Comparison of ENCODE assay signal across 1 cellular context in the genomic region with DNA sequence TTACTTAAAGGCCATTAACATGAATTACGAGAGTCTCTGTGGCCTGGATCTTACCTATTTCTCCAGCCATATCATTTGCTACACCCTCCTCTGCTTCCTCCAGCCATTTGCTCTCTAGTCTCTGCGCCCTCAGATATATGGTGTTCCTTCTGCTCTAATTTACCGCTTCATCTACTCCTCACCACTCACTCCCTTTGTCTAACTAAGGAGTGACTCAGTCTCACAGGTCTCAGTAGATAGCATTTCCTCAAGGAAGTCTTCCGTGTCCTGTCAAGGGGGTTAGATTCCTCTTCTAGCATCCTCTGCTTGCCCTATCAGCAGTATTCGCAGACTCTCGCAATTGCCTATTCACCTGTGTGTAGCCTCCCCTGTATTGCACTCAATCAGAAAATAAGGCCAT.
TF ChIP-seq lines count a peak whose summit lies in the region.

No MANE protein-coding gene starts in this region.

TF ChIP-seq in K562, 482 proteins besides CTCF, POLR2A, EP300 and RAD21 (continued from another document and continues in another):
- TF ChIP-seq PTTG1 (tag; IDR thresholded peaks at IDR 0.05; ENCODE audit: low read depth) (no peak), TEAD1 (CRISPR knock-in tag; IDR thresholded peaks at IDR 0.05) (peak in 1 of 2 experiments; percentile 59; a peak in 1 of 4 replicates), SRSF1 (IDR thresholded peaks at IDR 0.05; ENCODE audit: low read depth, low read length) (no peak), NCOA6 (IDR thresholded peaks at IDR 0.05) (no peak), ZBED1 (IDR thresholded peaks at IDR 0.05) (no peak), HSF4 (CRISPR knock-in tag; IDR thresholded peaks at IDR 0.05; ENCODE audit: borderline replicate concordance) (peak; percentile 61; the same call in 1 of the 2 replicates), CREM (IDR thresholded peaks at IDR 0.05; ENCODE audit: low read depth) (0 out of 2 replicates have a peak, but pooled peaks have one; percentile 14), FOXO4 (CRISPR knock-in tag; IDR thresholded peaks at IDR 0.05) (0 out of 2 replicates have a peak, but pooled peaks have one; percentile 36), NRF1 (conservative IDR thresholded peaks at IDR 0.05 in 1 of 2, IDR thresholded peaks at IDR 0.05 in 1 of 2) (no peak), TGIF2 (CRISPR knock-in tag; IDR thresholded peaks at IDR 0.05) (no peak), TCF15 (CRISPR knock-in tag; IDR thresholded peaks at IDR 0.05) (no peak), ATF1 (CRISPR knock-in tag; IDR thresholded peaks at IDR 0.05) (no peak), ATF1 (tag; IDR thresholded peaks at IDR 0.05) (no peak), ZNF668 (CRISPR knock-in tag; IDR thresholded peaks at IDR 0.05) (no peak), NFE2L1 (tag; IDR thresholded peaks at IDR 0.05; ENCODE audit: borderline replicate concordance, low read depth) (no peak), ZNF239 (CRISPR knock-in tag; IDR thresholded peaks at IDR 0.05) (peak; percentile 57), POLR2AphosphoS2 (IDR thresholded peaks at IDR 0.05; ENCODE audit: low read length) (no peak), E2F8 (IDR thresholded peaks at IDR 0.05; ENCODE audit: low read depth, partially characterized antibody) (no peak), BRD4 (IDR thresholded peaks at IDR 0.05) (no peak), ZNF76 (CRISPR knock-in tag; IDR thresholded peaks at IDR 0.05; ENCODE audit: borderline replicate concordance) (peak; percentile 91), DDX20 (tag; IDR thresholded peaks at IDR 0.05; ENCODE audit: low read depth) (0 out of 2 replicates have a peak, but pooled peaks have one; percentile 49), MCM3 (IDR thresholded peaks at IDR 0.05) (no peak), ZNF561 (CRISPR knock-in tag; conservative IDR thresholded peaks at IDR 0.05) (no peak), PRPF4 (IDR thresholded peaks at IDR 0.05; ENCODE audit: insufficient read depth, low read depth, low read length, poor library complexity, severe bottlenecking) (no peak), ARHGAP35 (IDR thresholded peaks at IDR 0.05; ENCODE audit: partially characterized antibody) (no peak), MAZ (CRISPR knock-in tag; conservative IDR thresholded peaks at IDR 0.05 in 1 of 2, IDR thresholded peaks at IDR 0.05 in 1 of 2) (no peak; a peak in 1 of 4 replicates), KHSRP (IDR thresholded peaks at IDR 0.05) (no peak), GATAD2A (IDR thresholded peaks at IDR 0.05) (peak; percentile 78; the same call in 1 of the 2 replicates), CC2D1A (IDR thresholded peaks at IDR 0.05) (0 out of 2 replicates have a peak, but pooled peaks have one; percentile 46), MTA2 (IDR thresholded peaks at IDR 0.05; ENCODE audit: low read depth) (no peak), TARDBP (IDR thresholded peaks at IDR 0.05) (no peak), PPARD (CRISPR knock-in tag; IDR thresholded peaks at IDR 0.05) (no peak), MED1 (CRISPR knock-in tag; IDR thresholded peaks at IDR 0.05; ENCODE audit: borderline replicate concordance) (no peak), ZNF232 (CRISPR knock-in tag; IDR thresholded peaks at IDR 0.05) (no peak), MEF2A (IDR thresholded peaks at IDR 0.05; ENCODE audit: control insufficient read depth, low read depth, low read length) (no peak), SNRNP70 (optimal IDR thresholded peaks at IDR 0.05; ENCODE audit: low read depth, low read length) (no peak), FOXA3 (CRISPR knock-in tag; conservative IDR thresholded peaks at IDR 0.05 in 1 of 2, IDR thresholded peaks at IDR 0.05 in 1 of 2) (no peak), PHF20 (IDR thresholded peaks at IDR 0.05; ENCODE audit: partially characterized antibody) (no peak), HNRNPLL (IDR thresholded peaks at IDR 0.05; ENCODE audit: low read depth, low read length, poor library complexity, severe bottlenecking) (no peak), ZBTB7A (IDR thresholded peaks at IDR 0.05; ENCODE audit: borderline replicate concordance, control insufficient read depth, low read depth, low read length) (no peak), ZNF316 (IDR thresholded peaks at IDR 0.05) (peak; percentile 65), CCAR2 (IDR thresholded peaks at IDR 0.05; ENCODE audit: low read depth, low read length) (no peak), ZBTB43 (CRISPR knock-in tag; IDR thresholded peaks at IDR 0.05) (no peak), SUPT5H (IDR thresholded peaks at IDR 0.05) (peak; percentile 58), BACH1 (tag; IDR thresholded peaks at IDR 0.05) (0 out of 2 replicates have a peak, but pooled peaks have one; percentile 50), CBX1 (IDR thresholded peaks at IDR 0.05; ENCODE audit: low read depth) (no peak), SPI1 (IDR thresholded peaks at IDR 0.05; ENCODE audit: borderline replicate concordance, low read depth, low read length) (no peak), RBM25 (IDR thresholded peaks at IDR 0.05; ENCODE audit: low read depth, low read length, severe bottlenecking) (no peak), XRCC4 (IDR thresholded peaks at IDR 0.05; ENCODE audit: extremely low read depth, insufficient read depth, insufficient read length) (no peak), MBD2 (IDR thresholded peaks at IDR 0.05; ENCODE audit: borderline replicate concordance, low read depth) (no peak), TAL1 (IDR thresholded peaks at IDR 0.05) (peak; percentile 32; the same call in 1 of the 2 replicates)
- TF ChIP-seq, protein P1, sequence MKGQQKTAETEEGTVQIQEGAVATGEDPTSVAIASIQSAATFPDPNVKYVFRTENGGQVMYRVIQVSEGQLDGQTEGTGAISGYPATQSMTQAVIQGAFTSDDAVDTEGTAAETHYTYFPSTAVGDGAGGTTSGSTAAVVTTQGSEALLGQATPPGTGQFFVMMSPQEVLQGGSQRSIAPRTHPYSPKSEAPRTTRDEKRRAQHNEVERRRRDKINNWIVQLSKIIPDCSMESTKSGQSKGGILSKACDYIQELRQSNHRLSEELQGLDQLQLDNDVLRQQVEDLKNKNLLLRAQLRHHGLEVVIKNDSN (CRISPR knock-in tag; IDR thresholded peaks at IDR 0.05), result no peak
- TF ChIP-seq, protein P2, sequence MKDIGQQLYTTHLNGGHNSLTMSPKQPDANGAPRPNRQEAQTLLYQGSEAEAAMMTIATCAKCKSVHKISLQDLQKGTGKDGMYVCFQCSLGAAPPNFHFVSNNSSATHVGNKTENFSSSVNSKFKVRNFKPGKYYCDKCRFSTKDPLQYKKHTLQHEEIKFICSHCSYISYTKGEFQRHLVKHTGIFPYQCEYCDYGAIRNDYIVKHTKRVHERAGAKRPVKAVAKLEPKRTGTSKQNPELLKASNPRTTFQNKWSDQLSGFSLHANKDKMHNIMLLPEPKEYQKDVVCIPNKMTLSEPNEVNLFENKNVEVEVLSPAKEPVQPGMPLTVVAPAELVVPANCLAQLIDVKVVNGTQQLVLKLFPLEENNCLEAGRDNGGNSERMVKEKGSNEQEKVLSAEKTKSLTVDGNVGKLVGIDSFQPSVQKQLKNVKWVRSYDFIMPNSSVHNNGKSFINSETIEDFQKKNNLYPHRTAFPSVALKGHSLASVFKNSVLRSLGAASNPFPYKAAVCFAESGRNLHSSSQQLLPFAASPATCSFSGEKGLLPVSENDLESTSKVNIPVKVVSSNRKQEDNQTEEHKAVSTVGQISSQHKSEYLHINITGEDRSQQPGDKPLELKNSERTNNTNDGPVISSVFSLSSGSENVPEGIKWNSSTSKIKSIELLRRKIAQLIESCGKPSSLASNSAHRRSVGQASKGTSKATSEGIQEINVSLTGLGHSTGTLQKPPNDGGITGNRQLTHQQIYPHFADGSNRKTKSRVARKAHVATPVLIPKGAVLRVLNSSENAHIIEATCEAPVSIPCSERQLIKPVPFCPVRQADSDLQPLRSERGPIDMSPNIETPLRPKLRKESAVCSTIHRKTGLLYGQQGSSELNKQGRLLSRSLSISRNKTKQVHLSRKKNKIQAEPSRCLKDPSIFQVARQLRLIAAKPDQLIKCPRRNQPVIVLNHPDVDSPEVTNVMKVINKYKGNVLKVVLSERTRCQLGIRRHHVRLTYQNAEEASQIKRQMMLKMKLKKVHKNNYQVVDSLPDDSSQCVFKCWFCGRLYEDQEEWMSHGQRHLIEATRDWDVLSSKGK (CRISPR knock-in tag; IDR thresholded peaks at IDR 0.05), result no peak
- TF ChIP-seq, protein P3, sequence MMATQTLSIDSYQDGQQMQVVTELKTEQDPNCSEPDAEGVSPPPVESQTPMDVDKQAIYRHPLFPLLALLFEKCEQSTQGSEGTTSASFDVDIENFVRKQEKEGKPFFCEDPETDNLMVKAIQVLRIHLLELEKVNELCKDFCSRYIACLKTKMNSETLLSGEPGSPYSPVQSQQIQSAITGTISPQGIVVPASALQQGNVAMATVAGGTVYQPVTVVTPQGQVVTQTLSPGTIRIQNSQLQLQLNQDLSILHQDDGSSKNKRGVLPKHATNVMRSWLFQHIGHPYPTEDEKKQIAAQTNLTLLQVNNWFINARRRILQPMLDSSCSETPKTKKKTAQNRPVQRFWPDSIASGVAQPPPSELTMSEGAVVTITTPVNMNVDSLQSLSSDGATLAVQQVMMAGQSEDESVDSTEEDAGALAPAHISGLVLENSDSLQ (IDR thresholded peaks at IDR 0.05), result peak; percentile 45
- TF ChIP-seq, protein P4, sequence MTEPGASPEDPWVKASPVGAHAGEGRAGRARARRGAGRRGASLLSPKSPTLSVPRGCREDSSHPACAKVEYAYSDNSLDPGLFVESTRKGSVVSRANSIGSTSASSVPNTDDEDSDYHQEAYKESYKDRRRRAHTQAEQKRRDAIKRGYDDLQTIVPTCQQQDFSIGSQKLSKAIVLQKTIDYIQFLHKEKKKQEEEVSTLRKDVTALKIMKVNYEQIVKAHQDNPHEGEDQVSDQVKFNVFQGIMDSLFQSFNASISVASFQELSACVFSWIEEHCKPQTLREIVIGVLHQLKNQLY (CRISPR knock-in tag; conservative IDR thresholded peaks at IDR 0.05), result no peak
- TF ChIP-seq, protein P5, sequence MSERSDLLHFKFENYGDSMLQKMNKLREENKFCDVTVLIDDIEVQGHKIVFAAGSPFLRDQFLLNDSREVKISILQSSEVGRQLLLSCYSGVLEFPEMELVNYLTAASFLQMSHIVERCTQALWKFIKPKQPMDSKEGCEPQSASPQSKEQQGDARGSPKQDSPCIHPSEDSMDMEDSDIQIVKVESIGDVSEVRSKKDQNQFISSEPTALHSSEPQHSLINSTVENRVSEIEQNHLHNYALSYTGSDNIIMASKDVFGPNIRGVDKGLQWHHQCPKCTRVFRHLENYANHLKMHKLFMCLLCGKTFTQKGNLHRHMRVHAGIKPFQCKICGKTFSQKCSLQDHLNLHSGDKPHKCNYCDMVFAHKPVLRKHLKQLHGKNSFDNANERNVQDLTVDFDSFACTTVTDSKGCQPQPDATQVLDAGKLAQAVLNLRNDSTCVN (CRISPR knock-in tag; IDR thresholded peaks at IDR 0.05), result 0 out of 2 replicates have a peak, but pooled peaks have one; percentile 31
- TF ChIP-seq, protein P6, sequence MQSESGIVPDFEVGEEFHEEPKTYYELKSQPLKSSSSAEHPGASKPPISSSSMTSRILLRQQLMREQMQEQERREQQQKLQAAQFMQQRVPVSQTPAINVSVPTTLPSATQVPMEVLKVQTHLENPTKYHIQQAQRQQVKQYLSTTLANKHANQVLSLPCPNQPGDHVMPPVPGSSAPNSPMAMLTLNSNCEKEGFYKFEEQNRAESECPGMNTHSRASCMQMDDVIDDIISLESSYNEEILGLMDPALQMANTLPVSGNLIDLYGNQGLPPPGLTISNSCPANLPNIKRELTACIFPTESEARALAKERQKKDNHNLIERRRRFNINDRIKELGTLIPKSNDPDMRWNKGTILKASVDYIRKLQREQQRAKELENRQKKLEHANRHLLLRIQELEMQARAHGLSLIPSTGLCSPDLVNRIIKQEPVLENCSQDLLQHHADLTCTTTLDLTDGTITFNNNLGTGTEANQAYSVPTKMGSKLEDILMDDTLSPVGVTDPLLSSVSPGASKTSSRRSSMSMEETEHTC (IDR thresholded peaks at IDR 0.05), result no peak
